Comparison of ENCODE assay signal across 17 cellular contexts in the genomic region with DNA sequence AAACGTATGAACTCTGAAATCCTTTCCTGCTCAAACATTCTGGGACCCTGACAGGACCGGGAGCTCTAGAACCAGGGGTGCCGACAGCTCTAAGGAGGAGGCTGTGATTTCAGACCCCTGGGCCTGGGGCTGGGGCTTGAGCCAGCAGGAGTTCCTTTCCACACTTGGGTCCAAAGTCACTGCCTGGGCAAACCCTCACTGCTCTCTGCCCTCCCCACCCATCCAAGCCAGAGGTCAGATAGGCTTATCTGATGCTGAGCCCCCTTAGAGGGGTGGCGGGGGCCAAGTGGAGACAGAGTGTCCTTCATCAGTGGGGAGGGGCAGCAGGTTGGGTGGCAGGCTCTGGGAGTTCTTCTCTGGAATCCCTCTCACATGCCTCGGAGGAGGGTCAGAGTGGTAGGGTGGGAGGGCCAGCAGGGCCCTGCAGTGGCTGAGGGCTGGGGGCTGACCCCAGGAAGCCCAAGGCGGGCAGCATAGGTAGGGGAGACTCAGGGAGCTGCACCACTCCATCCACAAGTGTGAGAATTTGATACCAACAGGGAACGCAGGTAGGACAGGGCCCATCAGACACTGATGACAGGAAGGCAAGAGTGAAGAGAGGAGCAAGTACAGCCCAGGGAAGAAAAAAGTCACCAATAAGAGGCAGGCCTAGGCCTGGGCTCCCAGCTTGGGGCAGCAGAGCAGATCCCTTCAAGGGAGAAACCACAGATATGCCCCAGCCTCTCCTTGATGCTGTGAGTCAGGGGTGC.
DNase-seq lines count a peak whose midpoint lies in the region; ATAC-seq and TF ChIP-seq lines count a peak whose summit lies in the region.
"Had no signal": no experiment of that assay in that cellular context is flagged by ENCODE, and none has a peak within 500 bp of the region (broad histone marks: within the 10 kb centered on the region; RNA-seq: fewer than 3 reads in every experiment).

No MANE protein-coding gene starts in this region.

- DNase-seq in DND-41 (no peak), NT2/D1 (ENCODE audit: low read depth, low spot score) (no peak), glomerular visceral epithelial cell (ENCODE audit: extremely low spot score) (peak; percentile 86), posterior vena cava (ENCODE audit: low spot score) (peak; percentile 45), DMS79 treated with DMSO at 0.1 percent for 48 hours (lab: John Stamatoyannopoulos, UW) (no peak), cerebellum (ENCODE audit: low spot score) (no peak)
- DNase-seq in stimulated activated CD4-positive, alpha-beta T cell treated with anti-CD3 and anti-CD28 coated beads, Interleukin-15, amount 100 ng/mL, for 24 hours, result no peak
- DNase-seq: activated naive CD8-positive, alpha-beta T cell treated with anti-CD3 and anti-CD28 coated beads, Interleukin-2, amount 10 ng/mL, durations not matched to agents 7 days and 5 days; activated T-cell treated with anti-CD3 and anti-CD28 coated beads, Interleukin-2, amount 50 U/mL, for 24 hours; CD4-positive, CD25-positive, alpha-beta regulatory T cell; NCI-H2171; occipital lobe; SIG-M5; stimulated activated naive CD8-positive, alpha-beta T cell treated with anti-CD3 and anti-CD28 coated beads, Interleukin-15, Interleukin-2, amounts not matched to agents 100 U/mL and 50 U/mL, for 24 hours; T1000 had no signal

- H3K9ac ChIP-seq in DND-41 (ENCODE audit: low read depth, low read length) (no peak overlapping the region), NT2/D1 (ENCODE audit: insufficient read length, low read depth) (peak overlapping the region; percentile 28)

- no peaks in the 10 kb centered on the region; the same call in 1 of the 2 replicates for H4K20me1 ChIP-seq in DND-41 (ENCODE audit: insufficient read depth, low read length)

- H3K79me2 ChIP-seq in DND-41 (ENCODE audit: insufficient read depth, low read length), result peaks cover 3% of the 10 kb centered on the region; the same call in 1 of the 2 replicates

- no peak overlapping the region for H3K4me2 ChIP-seq in DND-41 (ENCODE audit: insufficient read depth, low read length)

- H3K9me3 ChIP-seq in DND-41 (ENCODE audit: insufficient read depth, low read length, severe bottlenecking) (no peaks in the 10 kb centered on the region), NT2/D1 (ENCODE audit: insufficient read depth, low read length) (no peaks in the 10 kb centered on the region)

- intact Hi-C loops in posterior vena cava (cut with DNase I), result loop anchor here in 1 of 2 donors (5.0 kb wide), 1 partner anchor 61 kb away; no protein-coding TSS in a partner anchor

- H3K4me3 ChIP-seq in DND-41 (ENCODE audit: low read depth in 1 of 2, low read length in 2 of 2), result no peak overlapping the region
- no peak overlapping the region for H3K4me3 ChIP-seq in NT2/D1 (ENCODE audit: insufficient read length, low read depth)
- H3K4me3 ChIP-seq: GM12878 had no signal

- H2AFZ ChIP-seq in DND-41 (ENCODE audit: low read depth, low read length), result no peak overlapping the region

- H3K4me1 ChIP-seq in DND-41 (ENCODE audit: insufficient read depth, low read length), result peaks cover 9% of the 10 kb centered on the region
- peaks cover 24% of the 10 kb centered on the region for H3K4me1 ChIP-seq in NT2/D1 (ENCODE audit: insufficient read depth, insufficient read length)

- ATAC-seq in DND-41 (ENCODE audit: insufficient read depth, low read depth) (peak; percentile 17; the same call in 1 of the 3 replicates), HG02798 (IDR thresholded peaks at IDR 0.05; ENCODE audit: poor library complexity, unreplicated experiment) (no peak)
- ATAC-seq: GM12878; stimulated activated naive CD8-positive, alpha-beta T cell treated with anti-CD3 and anti-CD28 coated beads, Interleukin-15, Interleukin-2, amounts not matched to agents 100 U/mL and 50 U/mL, for 24 hours had no signal

- H3K27me3 ChIP-seq in DND-41 (ENCODE audit: insufficient read depth, low read length, poor library complexity) (peaks cover 3% of the 10 kb centered on the region), NT2/D1 (ENCODE audit: insufficient read depth, insufficient read length) (peaks cover 8% of the 10 kb centered on the region)

- TF ChIP-seq CTCF in DND-41 (IDR thresholded peaks at IDR 0.05; ENCODE audit: borderline replicate concordance, extremely low read depth, low read length, poor library complexity, severe bottlenecking), result no peak

- no peaks in the 10 kb centered on the region for H3K36me3 ChIP-seq in DND-41 (ENCODE audit: insufficient read depth, low read length)
- H3K36me3 ChIP-seq in NT2/D1 (ENCODE audit: insufficient read depth, insufficient read length, low read length), result no peaks in the 10 kb centered on the region

- H3K27ac ChIP-seq in DND-41 (ENCODE audit: low read length), result no peak overlapping the region

Comparison
In these comparisons a context has a peak if more than half of its experiments do, and no peak if none do; other contexts are left out.
1. DNase-seq: peak in glomerular visceral epithelial cell (single experiment) and posterior vena cava (single experiment); none in DND-41 (single experiment), NT2/D1 (single experiment), stimulated activated CD4-positive, alpha-beta T cell treated with anti-CD3 and anti-CD28 coated beads, Interleukin-15, amount 100 ng/mL, for 24 hours (single experiment), DMS79 treated with DMSO at 0.1 percent for 48 hours (single experiment) and cerebellum (single experiment).